ENCODE assay signal across 11 cellular contexts in the genomic region with DNA sequence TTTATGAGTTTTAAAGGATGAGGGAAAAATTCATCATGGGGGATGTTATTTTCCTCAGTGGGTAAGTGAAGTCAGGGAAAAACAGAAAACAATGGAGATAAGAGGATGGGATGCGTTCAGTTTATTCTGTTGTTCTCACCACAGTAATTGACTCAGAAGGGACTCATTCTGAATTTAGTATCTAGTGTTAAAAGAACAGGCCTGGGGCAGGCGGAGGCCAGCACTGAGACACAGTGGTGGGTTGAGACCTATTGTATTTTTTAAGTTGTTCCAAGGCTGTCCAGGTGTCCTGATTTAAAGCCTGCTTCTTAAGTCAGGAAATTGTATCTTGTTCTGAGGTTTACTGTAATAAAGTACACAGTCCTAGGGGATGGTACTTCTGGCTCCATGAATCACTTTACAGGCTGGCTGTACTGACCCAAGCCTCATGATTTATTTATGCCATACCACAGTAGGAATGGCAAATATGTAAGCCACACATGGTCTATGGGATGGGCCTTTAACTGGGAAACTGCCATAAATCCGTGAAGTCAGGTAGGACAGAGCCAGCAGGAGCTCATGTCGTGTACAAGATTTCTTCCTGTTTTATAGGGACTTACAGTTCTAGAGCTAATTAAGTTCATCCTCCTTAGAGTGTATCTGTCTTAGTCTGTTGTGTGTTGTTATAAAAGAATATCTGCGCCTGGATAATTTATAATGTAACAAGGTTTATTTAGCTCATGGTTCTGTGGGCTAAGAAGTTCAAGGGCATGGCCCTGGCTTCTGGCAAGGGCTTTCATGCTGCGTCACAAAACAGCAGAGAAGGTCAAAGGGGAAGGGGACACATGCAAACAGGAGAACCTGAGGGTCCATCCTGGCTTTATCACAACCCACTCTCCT.
DNase-seq lines count a peak whose midpoint lies in the region; ATAC-seq and TF ChIP-seq lines count a peak whose summit lies in the region.
"Had no signal": no experiment of that assay in that cellular context is flagged by ENCODE, and none has a peak within 500 bp of the region (broad histone marks: within the 10 kb centered on the region; RNA-seq: fewer than 3 reads in every experiment).

No MANE protein-coding gene starts in this region.

- H3K27ac ChIP-seq in colonic mucosa: peak overlapping the region; percentile 77
- peak overlapping the region; percentile 33 for H3K27ac ChIP-seq in mesodermal cell (ENCODE audit: low read depth, low read length, severe bottlenecking)

- intact Hi-C loops in colonic mucosa (cut with DNase I): no loop called here

- no peaks in the 10 kb centered on the region for H3K27me3 ChIP-seq in colonic mucosa

- TF ChIP-seq EP300 in Ishikawa (IDR thresholded peaks at IDR 0.05; ENCODE audit: borderline replicate concordance): no peak

- in situ Hi-C loops in ACHN (cut with HindIII; ENCODE audit: low pct_ligation_motif_present, low pct_unique_long_range_greater_than_20kb, low sequenced_read_pairs): no loop called here

- TF ChIP-seq RAD21 in Ishikawa (IDR thresholded peaks at IDR 0.05; ENCODE audit: low read depth): no peak

- H3K4me1 ChIP-seq in colonic mucosa (no peaks in the 10 kb centered on the region), mesodermal cell (ENCODE audit: control insufficient read depth, insufficient read depth, low read length, poor library complexity, severe bottlenecking) (peaks cover 15% of the 10 kb centered on the region)

- TF ChIP-seq CTCF in colonic mucosa (IDR thresholded peaks at IDR 0.05): no peak

- H3K4me3 ChIP-seq in colonic mucosa: no peak overlapping the region
- no peak overlapping the region for H3K4me3 ChIP-seq in mesodermal cell (ENCODE audit: extremely low read depth, insufficient read depth, low read length, poor library complexity, severe bottlenecking)
- H3K4me3 ChIP-seq: K562 had no signal

- DNase-seq in ACHN (peak; percentile 95), colonic mucosa (peak; percentile 40), amygdala (lab: John Stamatoyannopoulos, UW) (no peak), anterior cingulate cortex (lab: John Stamatoyannopoulos, UW) (no peak), NCI-H2171 treated with DMSO at 0.1 percent for 48 hours (lab: John Stamatoyannopoulos, UW) (no peak)
- DNase-seq: activated CD8-positive, alpha-beta T cell treated with anti-CD3 and anti-CD28 coated beads for 36 hours; CD4-positive, alpha-beta memory T cell had no signal

- peak overlapping the region in 1 of 2 donors; percentile 15 for H3K9ac ChIP-seq in colonic mucosa (ENCODE audit: low read depth in 2 of 2, low read length in 2 of 2)

- no peaks in the 10 kb centered on the region for H3K9me3 ChIP-seq in colonic mucosa
- H3K9me3 ChIP-seq in mesodermal cell (ENCODE audit: control insufficient read depth, low read length): no peaks in the 10 kb centered on the region

- ATAC-seq in GM18873 (IDR thresholded peaks at IDR 0.05; ENCODE audit: low FRiP score, unreplicated experiment): no peak
- ATAC-seq: activated CD8-positive, alpha-beta T cell treated with anti-CD3 and anti-CD28 coated beads for 36 hours; K562 had no signal

- H3K36me3 ChIP-seq in colonic mucosa: no peaks in the 10 kb centered on the region
- peaks cover 3% of the 10 kb centered on the region for H3K36me3 ChIP-seq in mesodermal cell (ENCODE audit: control insufficient read depth, insufficient read depth, low read length)

- WGBS in mesodermal cell (ENCODE audit: insufficient coverage in 2 of 2), 2 experiments: 90 to 96% methylated on average over 3 to 4 of the region's 6 CpGs

TF ChIP-seq in Ishikawa, 13 proteins besides CTCF, POLR2A, EP300 and RAD21:
- TF ChIP-seq TEAD4 (IDR thresholded peaks at IDR 0.05): peak; percentile 73; the same call in 1 of the 2 replicates
- TF ChIP-seq, protein P1, sequence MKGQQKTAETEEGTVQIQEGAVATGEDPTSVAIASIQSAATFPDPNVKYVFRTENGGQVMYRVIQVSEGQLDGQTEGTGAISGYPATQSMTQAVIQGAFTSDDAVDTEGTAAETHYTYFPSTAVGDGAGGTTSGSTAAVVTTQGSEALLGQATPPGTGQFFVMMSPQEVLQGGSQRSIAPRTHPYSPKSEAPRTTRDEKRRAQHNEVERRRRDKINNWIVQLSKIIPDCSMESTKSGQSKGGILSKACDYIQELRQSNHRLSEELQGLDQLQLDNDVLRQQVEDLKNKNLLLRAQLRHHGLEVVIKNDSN (IDR thresholded peaks at IDR 0.05): no peak
TF ChIP-seq in Ishikawa: peak in this region for 1.

Comparison
In these comparisons a context has a peak if more than half of its experiments do, and no peak if none do; other contexts are left out.
1. DNase-seq: peak in ACHN (single experiment) and colonic mucosa (single experiment); none in amygdala (0 of 56), anterior cingulate cortex (0 of 58) and NCI-H2171 treated with DMSO at 0.1 percent for 48 hours (single experiment).